23 cellular contexts compared by ENCODE assay signal in genomic region chr17:56742601-56743000, GRCh38.
"Had no signal": no experiment of that assay in that cellular context is flagged by ENCODE, and none has a peak within 500 bp of the region (broad histone marks: within the 10 kb centered on the region; RNA-seq: fewer than 3 reads in every experiment).

No MANE protein-coding gene starts in this region.

- ATAC-seq: activated naive CD8-positive, alpha-beta T cell treated with anti-CD3 and anti-CD28 coated beads, Interleukin-2, amount 50 U/mL, for 24 hours; foreskin keratinocyte; mucosa of descending colon; right cardiac atrium; stimulated activated effector memory CD8-positive, alpha-beta T cell treated with anti-CD3 and anti-CD28 coated beads, Interleukin-12 subunit alpha, Interleukin-12 subunit beta, amount 100 ng/mL, for 72 hours had no signal

- DNase-seq: activated CD4-positive, alpha-beta memory T cell treated with anti-CD3 and anti-CD28 coated beads, Interleukin-2, amount 10 ng/mL, durations not matched to agents 7 days and 5 days; activated CD4-positive, alpha-beta T cell treated with anti-CD3 and anti-CD28 coated beads, Interleukin-2, amount 10 ng/mL, durations not matched to agents 24 days and 14 days; activated CD4-positive, CD25-positive, alpha-beta regulatory T cell treated with anti-CD3 and anti-CD28 coated beads, Interleukin-2, amount 50 U/mL, for 72 hours; activated CD8-positive, alpha-beta memory T cell treated with anti-CD3 and anti-CD28 coated beads, Interleukin-2, amount 50 U/mL, for 48 hours; activated gamma-delta T cell treated with Interleukin-2 at 50 U/mL for 16 hours; activated naive CD4-positive, alpha-beta T cell treated with anti-CD3 and anti-CD28 coated beads, Interleukin-2, amount 50 U/mL, for 16 hours; activated naive CD8-positive, alpha-beta T cell treated with anti-CD3 and anti-CD28 coated beads, Interleukin-2, amount 50 U/mL, for 24 hours; activated T-cell treated with anti-CD3 and anti-CD28 coated beads, Interleukin-2, amount 50 U/mL, for 24 hours; amygdala; central memory CD4-positive, alpha-beta T cell; dermis blood vessel endothelial cell; effector CD4-positive, alpha-beta T cell; foreskin keratinocyte; heart left ventricle; left ventricle myocardium inferior; mucosa of descending colon; posterior cingulate gyrus; right cardiac atrium; stimulated activated CD4-positive, alpha-beta T cell treated with anti-CD3 and anti-CD28 coated beads, Interleukin-12 subunit alpha, Interleukin-12 subunit beta, amount 100 ng/mL, for 4 hours; stimulated activated CD4-positive, alpha-beta T cell treated with anti-CD3 and anti-CD28 coated beads, Interleukin-4, amount 100 ng/mL, for 1 hour; T-helper 2 cell; trophoblast cell had no signal
